ENCODE assay signal across 37 cellular contexts in genomic region chr4:22730049-22730448, GRCh38. TPM values are rescaled to one million over a fixed set of nuclear protein-coding genes. Genes with fewer than 3 reads are reported as not detected.
"Had no signal": no experiment of that assay in that cellular context is flagged by ENCODE, and none has a peak within 500 bp of the region (broad histone marks: within the 10 kb centered on the region; RNA-seq: fewer than 3 reads in every experiment).

No MANE protein-coding gene starts in this region.

- H3K4me3 Mint-ChIP-seq: activated B cell treated with CpG ODN at 0.5 μM for 24 hours; activated CD4-positive, alpha-beta memory T cell treated with anti-CD3 and anti-CD28 coated beads, Interleukin-2, amount 10 ng/mL, durations not matched to agents 7 days and 5 days; activated CD4-positive, alpha-beta T cell treated with anti-CD3 and anti-CD28 coated beads, Interleukin-2, amount 10 ng/mL, durations not matched to agents 24 days and 14 days; activated naive CD4-positive, alpha-beta T cell treated with anti-CD3 and anti-CD28 coated beads for 36 hours; activated naive CD4-positive, alpha-beta T cell treated with anti-CD3 and anti-CD28 coated beads, Interleukin-2, amount 50 U/mL, for 24 hours; activated naive CD8-positive, alpha-beta T cell treated with anti-CD3 and anti-CD28 coated beads for 36 hours; activated naive CD8-positive, alpha-beta T cell treated with anti-CD3 and anti-CD28 coated beads, Interleukin-2, amount 50 U/mL, for 24 hours; activated T-cell treated with anti-CD3 and anti-CD28 coated beads, Interleukin-2, amount 50 U/mL, for 4 hours; activated T-helper 1 cell treated with anti-CD3 and anti-CD28 coated beads, Interleukin-12 subunit alpha, Interleukin-12 subunit beta, Interleukin-2, Interleukin-4 antibody, amounts not matched to agents 30 ng/mL and 10 ng/mL and 1 ng/mL, durations not matched to agents 14 hours and 24 hours and 36 hours; effector memory CD8-positive, alpha-beta T cell; T-helper 17 cell; T-helper 2 cell treated with Interferon-gamma antibody and Interleukin-4, amounts not matched to agents 5 μg/mL and 100 μg/mL, for 36 hours had no signal

- H3K27me3 ChIP-seq: adrenal gland, body of pancreas, esophagus muscularis mucosa, gastroesophageal sphincter, heart right ventricle had no signal

- ATAC-seq: activated CD4-positive, CD25-positive, alpha-beta regulatory T cell treated with anti-CD3 and anti-CD28 coated beads, Interleukin-2, amount 50 U/mL, for 24 hours; activated naive CD8-positive, alpha-beta T cell treated with anti-CD3 and anti-CD28 coated beads, Interleukin-2, amount 50 U/mL, for 24 hours; activated T-cell treated with anti-CD3 and anti-CD28 coated beads, Interleukin-2, amount 50 U/mL, for 4 hours; body of pancreas; effector memory CD8-positive, alpha-beta T cell; gastroesophageal sphincter; heart right ventricle; T-helper 17 cell had no signal

- H3K9me3 Mint-ChIP-seq: activated CD4-positive, alpha-beta memory T cell treated with anti-CD3 and anti-CD28 coated beads, Interleukin-2, amount 10 ng/mL, durations not matched to agents 7 days and 5 days; activated CD4-positive, alpha-beta T cell treated with anti-CD3 and anti-CD28 coated beads, Interleukin-2, amount 10 ng/mL, durations not matched to agents 24 days and 14 days; activated naive CD8-positive, alpha-beta T cell treated with anti-CD3 and anti-CD28 coated beads for 36 hours; activated T-helper 1 cell treated with anti-CD3 and anti-CD28 coated beads, Interleukin-12 subunit alpha, Interleukin-12 subunit beta, Interleukin-2, Interleukin-4 antibody, amounts not matched to agents 30 ng/mL and 10 ng/mL and 1 ng/mL, durations not matched to agents 14 hours and 24 hours and 36 hours; T-helper 2 cell treated with Interferon-gamma antibody and Interleukin-4, amounts not matched to agents 5 μg/mL and 100 μg/mL, for 36 hours had no signal

- FAIRE-seq: colon had no signal

- H3K9me3 ChIP-seq: adrenal gland, body of pancreas, esophagus muscularis mucosa, gastroesophageal sphincter had no signal

- H3K4me3 ChIP-seq: adrenal gland, body of pancreas, esophagus muscularis mucosa, gastroesophageal sphincter, heart right ventricle had no signal

- H3K36me3 ChIP-seq: adrenal gland, esophagus muscularis mucosa, gastroesophageal sphincter, heart right ventricle, WERI-Rb-1 had no signal

- H3K27ac ChIP-seq: adrenal gland, body of pancreas, esophagus muscularis mucosa, gastroesophageal sphincter, heart right ventricle, WERI-Rb-1 had no signal

- H3K4me1 ChIP-seq: adrenal gland, body of pancreas, esophagus muscularis mucosa, gastroesophageal sphincter, heart right ventricle had no signal

- DNase-seq: activated B cell treated with CpG ODN at 0.5 μM for 24 hours; activated CD4-positive, alpha-beta memory T cell treated with anti-CD3 and anti-CD28 coated beads, Interleukin-2, amount 10 ng/mL, durations not matched to agents 7 days and 5 days; activated CD4-positive, alpha-beta T cell treated with anti-CD3 and anti-CD28 coated beads, Interleukin-2, amount 10 ng/mL, durations not matched to agents 24 days and 14 days; activated CD8-positive, alpha-beta memory T cell treated with anti-CD3 and anti-CD28 coated beads, Interleukin-2, amount 50 U/mL, for 48 hours; activated effector memory CD4-positive, alpha-beta T cell treated with anti-CD3 and anti-CD28 coated beads, Interleukin-2, amount 50 U/mL, for 16 hours; activated naive CD4-positive, alpha-beta T cell treated with anti-CD3 and anti-CD28 coated beads for 36 hours; activated naive CD8-positive, alpha-beta T cell treated with anti-CD3 and anti-CD28 coated beads for 36 hours; activated naive CD8-positive, alpha-beta T cell treated with anti-CD3 and anti-CD28 coated beads, Interleukin-2, amount 50 U/mL, for 24 hours; activated T-cell treated with anti-CD3 and anti-CD28 coated beads, Interleukin-2, amount 50 U/mL, for 4 hours; adrenal gland; amygdala; aorta; body of pancreas; caudate nucleus; cortex of kidney; dermis blood vessel endothelial cell; effector CD4-positive, alpha-beta T cell; effector memory CD8-positive, alpha-beta T cell; erythroblast; foreskin melanocyte; heart right ventricle; T-helper 1 cell; T-helper 17 cell; T1000; WERI-Rb-1 had no signal

- H3K27me3 Mint-ChIP-seq: activated B cell treated with CpG ODN at 0.5 μM for 24 hours; activated CD4-positive, alpha-beta memory T cell treated with anti-CD3 and anti-CD28 coated beads, Interleukin-2, amount 10 ng/mL, durations not matched to agents 7 days and 5 days; effector memory CD8-positive, alpha-beta T cell; T-helper 17 cell had no signal

- H3K27ac Mint-ChIP-seq: activated B cell treated with CpG ODN at 0.5 μM for 24 hours; activated CD4-positive, alpha-beta memory T cell treated with anti-CD3 and anti-CD28 coated beads, Interleukin-2, amount 10 ng/mL, durations not matched to agents 7 days and 5 days; activated CD4-positive, alpha-beta T cell treated with anti-CD3 and anti-CD28 coated beads, Interleukin-2, amount 10 ng/mL, durations not matched to agents 24 days and 14 days; activated naive CD4-positive, alpha-beta T cell treated with anti-CD3 and anti-CD28 coated beads for 36 hours; activated naive CD4-positive, alpha-beta T cell treated with anti-CD3 and anti-CD28 coated beads, Interleukin-2, amount 50 U/mL, for 24 hours; activated naive CD8-positive, alpha-beta T cell treated with anti-CD3 and anti-CD28 coated beads for 36 hours; activated naive CD8-positive, alpha-beta T cell treated with anti-CD3 and anti-CD28 coated beads, Interleukin-2, amount 50 U/mL, for 24 hours; activated T-helper 1 cell treated with anti-CD3 and anti-CD28 coated beads, Interleukin-12 subunit alpha, Interleukin-12 subunit beta, Interleukin-2, Interleukin-4 antibody, amounts not matched to agents 30 ng/mL and 10 ng/mL and 1 ng/mL, durations not matched to agents 14 hours and 24 hours and 36 hours; activated T-helper 2 cell treated with anti-CD3 and anti-CD28 coated beads, Interferon-gamma antibody, Interleukin-2, Interleukin-4, amounts not matched to agents 10 μg/mL and 5 μg/mL and 100 μg/mL, durations not matched to agents 14 hours and 24 hours and 36 hours; effector memory CD8-positive, alpha-beta T cell; T-helper 17 cell; T-helper 2 cell treated with Interferon-gamma antibody and Interleukin-4, amounts not matched to agents 5 μg/mL and 100 μg/mL, for 36 hours had no signal

- H3K4me1 Mint-ChIP-seq: activated B cell treated with CpG ODN at 0.5 μM for 24 hours; activated CD4-positive, alpha-beta memory T cell treated with anti-CD3 and anti-CD28 coated beads, Interleukin-2, amount 10 ng/mL, durations not matched to agents 7 days and 5 days; activated CD4-positive, alpha-beta T cell treated with anti-CD3 and anti-CD28 coated beads, Interleukin-2, amount 10 ng/mL, durations not matched to agents 24 days and 14 days; activated naive CD4-positive, alpha-beta T cell treated with anti-CD3 and anti-CD28 coated beads, Interleukin-2, amount 50 U/mL, for 24 hours; activated naive CD8-positive, alpha-beta T cell treated with anti-CD3 and anti-CD28 coated beads for 36 hours; activated naive CD8-positive, alpha-beta T cell treated with anti-CD3 and anti-CD28 coated beads, Interleukin-2, amount 50 U/mL, for 24 hours; T-helper 17 cell had no signal

RNA-seq across cellular contexts. Expression of gene GBA3, which starts 37.3 kb away (rescaled TPM):
- total RNA-seq: activated B cell treated with CpG ODN at 0.5 μM for 24 hours; activated CD4-positive, alpha-beta memory T cell treated with anti-CD3 and anti-CD28 coated beads, Interleukin-2, amount 10 ng/mL, durations not matched to agents 7 days and 5 days; activated CD4-positive, alpha-beta T cell treated with anti-CD3 and anti-CD28 coated beads, Interleukin-2, amount 10 ng/mL, durations not matched to agents 24 days and 14 days; activated naive CD4-positive, alpha-beta T cell treated with anti-CD3 and anti-CD28 coated beads for 36 hours; activated naive CD8-positive, alpha-beta T cell treated with anti-CD3 and anti-CD28 coated beads for 36 hours; activated T-cell treated with anti-CD3 and anti-CD28 coated beads, Interleukin-2, amount 50 U/mL, for 4 hours; activated T-helper 1 cell treated with anti-CD3 and anti-CD28 coated beads, Interleukin-12 subunit alpha, Interleukin-12 subunit beta, Interleukin-2, Interleukin-4 antibody, amounts not matched to agents 30 ng/mL and 10 ng/mL and 1 ng/mL, durations not matched to agents 14 hours and 24 hours and 36 hours; aorta; chondrocyte; dermis blood vessel endothelial cell; esophagus muscularis mucosa; fibroblast of lung; fibroblast of villous mesenchyme; gastroesophageal sphincter; glomerular endothelial cell; heart right ventricle; T-helper 17 cell had no signal
- polyA plus RNA-seq: fibroblast of lung, heart right ventricle had no signal
